Comparison of ENCODE assay signal across 14 cellular contexts in the genomic region with DNA sequence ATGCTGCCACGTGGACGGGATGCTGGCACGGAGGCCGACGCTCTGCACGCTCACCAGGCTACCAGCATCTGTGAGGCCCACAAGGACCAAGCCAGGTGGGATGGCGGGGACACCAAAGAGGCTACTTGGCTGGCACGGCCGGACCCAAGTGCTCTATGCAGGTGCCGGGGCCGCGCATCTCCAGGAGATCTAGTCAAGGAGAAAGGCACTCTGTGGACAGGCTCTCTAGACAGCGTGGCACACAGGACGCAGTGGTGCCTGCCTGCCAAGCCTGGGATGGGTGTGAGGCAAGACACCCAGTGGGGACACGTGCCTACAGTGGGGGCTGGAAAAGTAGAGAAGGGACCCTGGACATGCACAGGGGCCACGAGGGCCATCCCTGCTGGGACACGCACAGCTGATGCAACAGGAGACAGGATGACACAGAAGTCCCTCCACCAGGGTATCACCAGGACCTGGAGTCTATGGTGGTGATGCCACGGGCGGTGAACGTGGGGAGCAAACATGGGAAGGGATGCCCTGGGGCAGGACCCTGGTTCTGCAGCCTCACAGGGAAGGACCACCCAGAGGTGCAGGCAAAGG. TPM values are rescaled to one million over a fixed set of nuclear protein-coding genes. Genes with fewer than 3 reads are reported as not detected.
A peak's percentile ranks its signal among the peaks of the same experiment; 100 is the strongest.
DNase-seq lines count a peak whose midpoint lies in the region; ATAC-seq and TF ChIP-seq lines count a peak whose summit lies in the region.
"Had no signal": no experiment of that assay in that cellular context is flagged by ENCODE, and none has a peak within 500 bp of the region (broad histone marks: within the 10 kb centered on the region; RNA-seq: fewer than 3 reads in every experiment).

No MANE protein-coding gene starts in this region.

- WGBS in gastroesophageal sphincter (ENCODE audit: low coverage in 1 of 2), 2 donors = no CpG with 5 or more reads among the region's 20 CpGs
- 91 to 94% (median 92%) methylated on average over 20 of the region's 20 CpGs for WGBS in ovary, 3 donors

- H3K4me1 Mint-ChIP-seq in CD14-positive monocyte = peaks cover 87% of the 10 kb centered on the region

- peak overlapping the region; percentile 58 to 82 for H3K4me3 Mint-ChIP-seq in CD14-positive monocyte
- H3K4me3 Mint-ChIP-seq: activated CD4-positive, alpha-beta memory T cell treated with anti-CD3 and anti-CD28 coated beads for 36 hours had no signal

- H3K4me2 ChIP-seq in Loucy (ENCODE audit: low read depth, low read length, poor library complexity, severe bottlenecking) = peak overlapping the region; percentile 73

- TF ChIP-seq CTCF in CD14-positive monocyte (IDR thresholded peaks at IDR 0.05) (no peak), Loucy (conservative IDR thresholded peaks at IDR 0.05; ENCODE audit: low read length) (no peak), gastroesophageal sphincter (IDR thresholded peaks at IDR 0.05) (no peak), ovary (IDR thresholded peaks at IDR 0.05) (no peak)

- H3K9me3 Mint-ChIP-seq in CD14-positive monocyte = no peaks in the 10 kb centered on the region
- H3K9me3 Mint-ChIP-seq: activated CD4-positive, alpha-beta memory T cell treated with anti-CD3 and anti-CD28 coated beads for 36 hours had no signal

- H3K9ac ChIP-seq in Loucy (ENCODE audit: low read depth, low read length, poor library complexity, severe bottlenecking) = no peak overlapping the region

- H3K4me1 ChIP-seq in Loucy (ENCODE audit: insufficient read depth, low read length, poor library complexity, severe bottlenecking) = peaks cover 10% of the 10 kb centered on the region
- H3K4me1 ChIP-seq in gastroesophageal sphincter = peaks cover 0 to 52% (median 3%) of the 10 kb centered on the region in 3 donors
- peaks cover 21% of the 10 kb centered on the region for H3K4me1 ChIP-seq in ovary (ENCODE audit: insufficient read depth)

- H4K20me1 ChIP-seq in Loucy (ENCODE audit: insufficient read depth, low read length, poor library complexity, severe bottlenecking) = no peaks in the 10 kb centered on the region

- H3K27ac ChIP-seq in gastroesophageal sphincter = no peak overlapping the region
- no peak overlapping the region for H3K27ac ChIP-seq in ovary
- H3K27ac ChIP-seq: Peyer's patch had no signal

- peak overlapping the region; percentile 87 to 94 (median 89) for H3K27ac Mint-ChIP-seq in CD14-positive monocyte
- H3K27ac Mint-ChIP-seq: activated CD4-positive, alpha-beta memory T cell treated with anti-CD3 and anti-CD28 coated beads for 36 hours had no signal

- no peak for DNase-seq in CD14-positive monocyte (ENCODE audit: low spot score)
- peak in 3 of 5 donors; percentile 8 to 36 (median 21) for DNase-seq in ovary
- DNase-seq in NCI-H2196 (lab: John Stamatoyannopoulos, UW; ENCODE audit: unreplicated experiment) = no peak
- DNase-seq in T-helper 2 cell = no peak
- DNase-seq in UCSD-AML1 (lab: John Stamatoyannopoulos, UW; ENCODE audit: unreplicated experiment) = no peak
- no peak for DNase-seq in NOMO-1 treated with dmso at 0.1 percent for 144 hours (lab: John Stamatoyannopoulos, UW; ENCODE audit: unreplicated experiment)
- DNase-seq: activated CD4-positive, alpha-beta memory T cell treated with anti-CD3 and anti-CD28 coated beads for 36 hours; cortex of kidney; NCI-H1436; NCI-H524; Peyer's patch had no signal

- no peaks in the 10 kb centered on the region for H3K36me3 ChIP-seq in Loucy (ENCODE audit: insufficient read depth, low read length)
- H3K36me3 ChIP-seq in gastroesophageal sphincter = peaks cover 0 to 12% of the 10 kb centered on the region in 2 donors
- H3K36me3 ChIP-seq in ovary = no peaks in the 10 kb centered on the region
- H3K36me3 ChIP-seq: adrenal gland had no signal

- peak; percentile 22 for ATAC-seq in gastroesophageal sphincter

- H3K9me3 ChIP-seq in Loucy (ENCODE audit: insufficient read depth, low read depth, low read length) (no peaks in the 10 kb centered on the region), gastroesophageal sphincter (no peaks in the 10 kb centered on the region), ovary (no peaks in the 10 kb centered on the region)
- H3K9me3 ChIP-seq: adrenal gland, Peyer's patch had no signal

- intact Hi-C loops in CD14-positive monocyte (cut with micrococcal nuclease) = no loop called here
- intact Hi-C loops in ovary (cut with DNase I) = no loop called here

- TF ChIP-seq EP300 in gastroesophageal sphincter (IDR thresholded peaks at IDR 0.05) = no peak
- no peak for TF ChIP-seq EP300 in ovary (IDR thresholded peaks at IDR 0.05)

- peaks cover 27 to 44% of the 10 kb centered on the region in 2 donors for H3K36me3 Mint-ChIP-seq in CD14-positive monocyte
- H3K36me3 Mint-ChIP-seq: activated CD4-positive, alpha-beta memory T cell treated with anti-CD3 and anti-CD28 coated beads for 36 hours had no signal

- H3K27me3 ChIP-seq in Loucy (ENCODE audit: insufficient read depth, low read length, poor library complexity, severe bottlenecking) = no peaks in the 10 kb centered on the region
- no peaks in the 10 kb centered on the region for H3K27me3 ChIP-seq in gastroesophageal sphincter
- H3K27me3 ChIP-seq in ovary = no peaks in the 10 kb centered on the region
- H3K27me3 ChIP-seq: adrenal gland, Peyer's patch had no signal

- peaks cover 0 to 3% (median 0%) of the 10 kb centered on the region in 3 donors for H3K27me3 Mint-ChIP-seq in CD14-positive monocyte (ENCODE audit: low read depth in 3 of 3)

- H3F3A ChIP-seq in Loucy (ENCODE audit: low read depth) = no peaks in the 10 kb centered on the region; the same call in 1 of the 2 replicates

- no peaks in the 10 kb centered on the region for H3K9me2 ChIP-seq in Loucy (replicated peaks; ENCODE audit: low read depth, low read length)

- no peak overlapping the region; the same call in 1 of the 2 replicates for H2AFZ ChIP-seq in Loucy (ENCODE audit: low read length)

- no peaks in the 10 kb centered on the region for H3K79me2 ChIP-seq in Loucy (ENCODE audit: insufficient read depth, low read length)

- no peak for TF ChIP-seq POLR2A in gastroesophageal sphincter (IDR thresholded peaks at IDR 0.05)
- TF ChIP-seq POLR2A in ovary (IDR thresholded peaks at IDR 0.05) = no peak

- no peak overlapping the region for H3K4me3 ChIP-seq in Loucy (ENCODE audit: low read length, poor library complexity, severe bottlenecking)
- H3K4me3 ChIP-seq in gastroesophageal sphincter = no peak overlapping the region
- no peak overlapping the region for H3K4me3 ChIP-seq in ovary
- H3K4me3 ChIP-seq: adrenal gland, Peyer's patch had no signal

RNA-seq across cellular contexts. Expression of a gene that starts 28.5 kb away (rescaled TPM):
- polyA plus RNA-seq in CD14-positive monocyte (1 to 10 TPM; 5.0 to 8.6 TPM), ovary (10 to 100 TPM; 13.5 to 25.4 TPM)
- total RNA-seq in gastroesophageal sphincter (10 to 100 TPM; 17.8 to 43.8 (median 29.9) TPM), ovary (100 to 1,000 TPM in 3 of 7 donors, 10 to 100 TPM in 4; 44.9 to 110 (median 99.9) TPM)

Comparison
In these comparisons a context has a peak if more than half of its experiments do, and no peak if none do; other contexts are left out.
1. DNase-seq: peak in ovary (3 of 5); none in CD14-positive monocyte (single experiment), NCI-H2196 (single experiment), T-helper 2 cell (0 of 5), UCSD-AML1 (single experiment) and NOMO-1 treated with dmso at 0.1 percent for 144 hours (single experiment).